Comparison of ENCODE assay signal across 8 cellular contexts in genomic region chr7:93228302-93228701, GRCh38. TPM values are rescaled to one million over a fixed set of nuclear protein-coding genes. Genes with fewer than 3 reads are reported as not detected.
DNase-seq lines count a peak whose midpoint lies in the region; ATAC-seq and TF ChIP-seq lines count a peak whose summit lies in the region.

No MANE protein-coding gene starts in this region.

- H2AFZ ChIP-seq in neural progenitor cell (replicated peaks), result no peak overlapping the region

- H3K9ac ChIP-seq in neural progenitor cell, result no peak overlapping the region

- no peaks in the 10 kb centered on the region for H3K9me3 ChIP-seq in neural progenitor cell (ENCODE audit: low read depth)

- no peaks in the 10 kb centered on the region for H3K36me3 Mint-ChIP-seq in neural progenitor cell

- ATAC-seq in GM19438 (IDR thresholded peaks at IDR 0.05; ENCODE audit: low read depth, unreplicated experiment) (peak; percentile 22), GM21360 (IDR thresholded peaks at IDR 0.05; ENCODE audit: unreplicated experiment) (no peak)

- no peak overlapping the region for H3K27ac Mint-ChIP-seq in neural progenitor cell

- peaks cover 5% of the 10 kb centered on the region for H3K27me3 Mint-ChIP-seq in neural progenitor cell (ENCODE audit: insufficient read depth, low read depth)

- H3K4me3 Mint-ChIP-seq in neural progenitor cell, result no peak overlapping the region

- H3F3A ChIP-seq in neural progenitor cell (ENCODE audit: low read depth), result no peaks in the 10 kb centered on the region

- TF ChIP-seq CTCF in neural progenitor cell (IDR thresholded peaks at IDR 0.05), result peak; percentile 83

- H3K36me3 ChIP-seq in neural progenitor cell, result no peaks in the 10 kb centered on the region

- peaks cover 6% of the 10 kb centered on the region for H3K4me1 ChIP-seq in neural progenitor cell

- no peak overlapping the region for H3K4me3 ChIP-seq in neural progenitor cell

- DNase-seq in COLO668 (lab: John Stamatoyannopoulos, UW; ENCODE audit: unreplicated experiment) (peak; percentile 7), NCI-H1105 treated with DMSO at 0.1 percent for 48 hours (lab: John Stamatoyannopoulos, UW) (peak; percentile 74), SIG-M5 treated with dmso at 0.1 percent for 504 hours (lab: John Stamatoyannopoulos, UW; ENCODE audit: unreplicated experiment) (peak; percentile 74), epidermal melanocyte (ENCODE audit: insufficient read length, low spot score) (peak; percentile 64), neural progenitor cell (ENCODE audit: low spot score) (peak; percentile 71)
- no peak for DNase-seq in stimulated activated CD4-positive, alpha-beta T cell treated with anti-CD3 and anti-CD28 coated beads, Interleukin-4, amount 100 ng/mL, for 1 hour

- no peaks in the 10 kb centered on the region for H3K9me3 Mint-ChIP-seq in neural progenitor cell

- H3K27ac ChIP-seq in neural progenitor cell, result no peak overlapping the region

- no peak overlapping the region for H3K4me2 ChIP-seq in neural progenitor cell

- H3K79me2 ChIP-seq in neural progenitor cell (ENCODE audit: low read depth), result peaks cover 8% of the 10 kb centered on the region

- no peaks in the 10 kb centered on the region for H4K20me1 ChIP-seq in neural progenitor cell (ENCODE audit: low read depth)

- no peaks in the 10 kb centered on the region for H3K4me1 Mint-ChIP-seq in neural progenitor cell

- H3K27me3 ChIP-seq in neural progenitor cell, result peaks cover 17% of the 10 kb centered on the region

RNA-seq across cellular contexts. Expression of gene HEPACAM2, which starts 2.0 kb away (rescaled TPM):
- 0.09 TPM in 1 of 2 replicates, not detected in the other for total RNA-seq in neural progenitor cell (ENCODE audit: low replicate concordance)

RNA-seq across cellular contexts. Expression of gene VPS50, which starts 3.9 kb away (rescaled TPM):
- 17.1 and 26.5 TPM in 2 replicates for total RNA-seq in neural progenitor cell (ENCODE audit: low replicate concordance)
